ENCODE assay signal across 14 cellular contexts in the genomic region with DNA sequence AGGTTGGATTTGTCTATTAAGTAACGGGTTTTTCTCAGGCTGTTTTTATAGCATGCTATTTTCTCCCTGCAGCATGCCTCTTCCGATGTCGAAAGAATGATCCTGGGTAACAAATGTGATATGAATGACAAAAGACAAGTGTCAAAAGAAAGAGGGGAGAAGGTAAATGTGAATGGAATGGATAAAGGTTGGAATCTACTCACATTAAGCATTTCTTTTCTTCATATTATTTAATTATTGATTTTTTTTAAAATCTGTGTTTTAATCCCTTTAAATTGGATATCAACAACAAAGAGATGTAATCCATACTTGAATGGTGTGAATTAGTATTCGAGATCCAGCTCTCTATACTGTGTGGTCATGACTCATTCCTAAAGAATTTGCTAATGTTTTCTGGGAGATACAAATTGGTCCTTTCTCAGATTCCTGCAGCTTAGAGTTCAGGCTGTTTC.
A peak's percentile ranks its signal among the peaks of the same experiment; 100 is the strongest.
DNase-seq lines count a peak whose midpoint lies in the region; FAIRE-seq and TF ChIP-seq lines count a peak whose summit lies in the region.
"Had no signal": no experiment of that assay in that cellular context is flagged by ENCODE, and none has a peak within 500 bp of the region (broad histone marks: within the 10 kb centered on the region; RNA-seq: fewer than 3 reads in every experiment).

No MANE protein-coding gene starts in this region.

- DNase-seq in AG10803 (ENCODE audit: low read depth) = peak; percentile 86
- peak; percentile 74 for DNase-seq in HTR-8/SVneo (ENCODE audit: insufficient read length, low spot score)
- peak; percentile 90 for DNase-seq in astrocyte of the spinal cord (ENCODE audit: low read depth, low spot score)
- DNase-seq in kidney glomerular epithelial cell (lab: John Stamatoyannopoulos, UW) = peak; percentile 78
- no peak for DNase-seq in stimulated activated CD4-positive, alpha-beta T cell treated with anti-CD3 and anti-CD28 coated beads, Interleukin-12 subunit alpha, Interleukin-12 subunit beta, amount 100 ng/mL, for 4 hours
- no peak for DNase-seq in pons (ENCODE audit: low spot score)
- no peak for DNase-seq in activated CD4-positive, alpha-beta T cell treated with anti-CD3 and anti-CD28 coated beads, Interleukin-2, amount 50 U/mL, for 4 hours
- DNase-seq in activated CD8-positive, alpha-beta memory T cell treated with anti-CD3 and anti-CD28 coated beads, Interleukin-2, amount 50 U/mL, for 48 hours = no peak
- DNase-seq: activated naive CD4-positive, alpha-beta T cell treated with Interleukin-2 at 50 U/mL for 16 hours; NCI-H1105; retina; stimulated activated naive CD8-positive, alpha-beta T cell treated with anti-CD3 and anti-CD28 coated beads, Interleukin-15, Interleukin-2, amounts not matched to agents 100 U/mL and 50 U/mL, for 24 hours; T-helper 1 cell had no signal

- TF ChIP-seq CTCF in AG10803 (conservative IDR thresholded peaks at IDR 0.05; ENCODE audit: low read length) (no peak), astrocyte of the spinal cord (IDR thresholded peaks at IDR 0.05; ENCODE audit: low read depth, low read length) (no peak)

- H3K4me3 ChIP-seq in AG10803 (ENCODE audit: low read length) = no peak overlapping the region
- no peak overlapping the region for H3K4me3 ChIP-seq in astrocyte of the spinal cord (ENCODE audit: low read depth, low read length)

- in situ Hi-C loops in astrocyte of the spinal cord (cut with HindIII; ENCODE audit: low sequenced_read_pairs) = no loop called here

- no peak for FAIRE-seq in HTR-8/SVneo (lab: Jason Lieb, UNC)
- FAIRE-seq: GM19239 had no signal

Comparison
In these comparisons a context has a peak if more than half of its experiments do, and no peak if none do; other contexts are left out.
1. DNase-seq: peak in AG10803 (single experiment), HTR-8/SVneo (single experiment), astrocyte of the spinal cord (single experiment) and kidney glomerular epithelial cell (single experiment); none in stimulated activated CD4-positive, alpha-beta T cell treated with anti-CD3 and anti-CD28 coated beads, Interleukin-12 subunit alpha, Interleukin-12 subunit beta, amount 100 ng/mL, for 4 hours (single experiment), pons (single experiment), activated CD4-positive, alpha-beta T cell treated with anti-CD3 and anti-CD28 coated beads, Interleukin-2, amount 50 U/mL, for 4 hours (0 of 2) and activated CD8-positive, alpha-beta memory T cell treated with anti-CD3 and anti-CD28 coated beads, Interleukin-2, amount 50 U/mL, for 48 hours (single experiment).